Comparison of ENCODE assay signal across 1 cellular context in the genomic region with DNA sequence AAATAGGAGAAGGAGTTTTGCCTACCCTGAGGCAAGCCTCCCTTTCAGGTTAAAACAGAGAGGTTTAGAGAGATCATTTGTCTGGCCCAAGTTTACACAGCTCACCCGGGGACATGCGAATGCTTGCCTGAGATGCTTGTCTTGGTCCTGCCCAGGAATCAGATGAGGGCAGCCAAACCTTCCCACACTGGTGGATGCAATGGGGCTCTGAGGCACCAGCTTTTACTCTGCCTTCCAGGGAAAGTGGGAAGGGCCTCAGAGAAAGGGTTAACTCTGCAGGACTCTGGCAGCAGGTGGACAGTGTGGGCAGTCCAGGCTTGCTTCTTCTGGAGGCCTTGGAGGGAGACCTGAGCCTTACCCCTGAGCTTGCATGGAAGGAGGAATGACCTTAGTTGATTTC.
TF ChIP-seq lines count a peak whose summit lies in the region.

No MANE protein-coding gene starts in this region.

TF ChIP-seq in GM23338, 12 proteins besides CTCF, POLR2A, EP300 and RAD21 (continued from another document):
- TF ChIP-seq, protein P1, sequence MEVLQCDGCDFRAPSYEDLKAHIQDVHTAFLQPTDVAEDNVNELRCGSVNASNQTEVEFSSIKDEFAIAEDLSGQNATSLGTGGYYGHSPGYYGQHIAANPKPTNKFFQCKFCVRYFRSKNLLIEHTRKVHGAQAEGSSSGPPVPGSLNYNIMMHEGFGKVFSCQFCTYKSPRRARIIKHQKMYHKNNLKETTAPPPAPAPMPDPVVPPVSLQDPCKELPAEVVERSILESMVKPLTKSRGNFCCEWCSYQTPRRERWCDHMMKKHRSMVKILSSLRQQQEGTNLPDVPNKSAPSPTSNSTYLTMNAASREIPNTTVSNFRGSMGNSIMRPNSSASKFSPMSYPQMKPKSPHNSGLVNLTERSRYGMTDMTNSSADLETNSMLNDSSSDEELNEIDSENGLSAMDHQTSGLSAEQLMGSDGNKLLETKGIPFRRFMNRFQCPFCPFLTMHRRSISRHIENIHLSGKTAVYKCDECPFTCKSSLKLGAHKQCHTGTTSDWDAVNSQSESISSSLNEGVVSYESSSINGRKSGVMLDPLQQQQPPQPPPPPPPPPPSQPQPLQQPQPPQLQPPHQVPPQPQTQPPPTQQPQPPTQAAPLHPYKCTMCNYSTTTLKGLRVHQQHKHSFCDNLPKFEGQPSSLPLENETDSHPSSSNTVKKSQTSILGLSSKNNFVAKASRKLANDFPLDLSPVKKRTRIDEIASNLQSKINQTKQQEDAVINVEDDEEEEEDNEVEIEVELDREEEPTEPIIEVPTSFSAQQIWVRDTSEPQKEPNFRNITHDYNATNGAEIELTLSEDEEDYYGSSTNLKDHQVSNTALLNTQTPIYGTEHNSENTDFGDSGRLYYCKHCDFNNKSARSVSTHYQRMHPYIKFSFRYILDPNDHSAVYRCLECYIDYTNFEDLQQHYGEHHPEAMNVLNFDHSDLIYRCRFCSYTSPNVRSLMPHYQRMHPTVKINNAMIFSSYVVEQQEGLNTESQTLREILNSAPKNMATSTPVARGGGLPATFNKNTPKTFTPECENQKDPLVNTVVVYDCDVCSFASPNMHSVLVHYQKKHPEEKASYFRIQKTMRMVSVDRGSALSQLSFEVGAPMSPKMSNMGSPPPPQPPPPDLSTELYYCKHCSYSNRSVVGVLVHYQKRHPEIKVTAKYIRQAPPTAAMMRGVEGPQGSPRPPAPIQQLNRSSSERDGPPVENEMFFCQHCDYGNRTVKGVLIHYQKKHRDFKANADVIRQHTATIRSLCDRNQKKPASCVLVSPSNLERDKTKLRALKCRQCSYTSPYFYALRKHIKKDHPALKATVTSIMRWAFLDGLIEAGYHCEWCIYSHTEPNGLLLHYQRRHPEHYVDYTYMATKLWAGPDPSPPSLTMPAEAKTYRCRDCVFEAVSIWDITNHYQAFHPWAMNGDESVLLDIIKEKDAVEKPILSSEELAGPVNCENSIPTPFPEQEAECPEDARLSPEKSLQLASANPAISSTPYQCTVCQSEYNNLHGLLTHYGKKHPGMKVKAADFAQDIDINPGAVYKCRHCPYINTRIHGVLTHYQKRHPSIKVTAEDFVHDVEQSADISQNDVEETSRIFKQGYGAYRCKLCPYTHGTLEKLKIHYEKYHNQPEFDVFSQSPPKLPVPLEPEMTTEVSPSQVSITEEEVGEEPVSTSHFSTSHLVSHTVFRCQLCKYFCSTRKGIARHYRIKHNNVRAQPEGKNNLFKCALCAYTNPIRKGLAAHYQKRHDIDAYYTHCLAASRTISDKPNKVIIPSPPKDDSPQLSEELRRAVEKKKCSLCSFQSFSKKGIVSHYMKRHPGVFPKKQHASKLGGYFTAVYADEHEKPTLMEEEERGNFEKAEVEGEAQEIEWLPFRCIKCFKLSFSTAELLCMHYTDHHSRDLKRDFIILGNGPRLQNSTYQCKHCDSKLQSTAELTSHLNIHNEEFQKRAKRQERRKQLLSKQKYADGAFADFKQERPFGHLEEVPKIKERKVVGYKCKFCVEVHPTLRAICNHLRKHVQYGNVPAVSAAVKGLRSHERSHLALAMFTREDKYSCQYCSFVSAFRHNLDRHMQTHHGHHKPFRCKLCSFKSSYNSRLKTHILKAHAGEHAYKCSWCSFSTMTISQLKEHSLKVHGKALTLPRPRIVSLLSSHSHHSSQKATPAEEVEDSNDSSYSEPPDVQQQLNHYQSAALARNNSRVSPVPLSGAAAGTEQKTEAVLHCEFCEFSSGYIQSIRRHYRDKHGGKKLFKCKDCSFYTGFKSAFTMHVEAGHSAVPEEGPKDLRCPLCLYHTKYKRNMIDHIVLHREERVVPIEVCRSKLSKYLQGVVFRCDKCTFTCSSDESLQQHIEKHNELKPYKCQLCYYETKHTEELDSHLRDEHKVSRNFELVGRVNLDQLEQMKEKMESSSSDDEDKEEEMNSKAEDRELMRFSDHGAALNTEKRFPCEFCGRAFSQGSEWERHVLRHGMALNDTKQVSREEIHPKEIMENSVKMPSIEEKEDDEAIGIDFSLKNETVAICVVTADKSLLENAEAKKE (CRISPR knock-in tag; IDR thresholded peaks at IDR 0.05) = no peak
- TF ChIP-seq, protein P2, sequence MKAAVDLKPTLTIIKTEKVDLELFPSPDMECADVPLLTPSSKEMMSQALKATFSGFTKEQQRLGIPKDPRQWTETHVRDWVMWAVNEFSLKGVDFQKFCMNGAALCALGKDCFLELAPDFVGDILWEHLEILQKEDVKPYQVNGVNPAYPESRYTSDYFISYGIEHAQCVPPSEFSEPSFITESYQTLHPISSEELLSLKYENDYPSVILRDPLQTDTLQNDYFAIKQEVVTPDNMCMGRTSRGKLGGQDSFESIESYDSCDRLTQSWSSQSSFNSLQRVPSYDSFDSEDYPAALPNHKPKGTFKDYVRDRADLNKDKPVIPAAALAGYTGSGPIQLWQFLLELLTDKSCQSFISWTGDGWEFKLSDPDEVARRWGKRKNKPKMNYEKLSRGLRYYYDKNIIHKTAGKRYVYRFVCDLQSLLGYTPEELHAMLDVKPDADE (IDR thresholded peaks at IDR 0.05) = no peak
